In genomic region chr1:162055062-162055461, GRCh38 we compare ENCODE assay signal across 14 cellular contexts. TPM values are rescaled to one million over a fixed set of nuclear protein-coding genes. Genes with fewer than 3 reads are reported as not detected.
DNase-seq lines count a peak whose midpoint lies in the region; ATAC-seq, FAIRE-seq and TF ChIP-seq lines count a peak whose summit lies in the region.
"Had no signal": no experiment of that assay in that cellular context is flagged by ENCODE, and none has a peak within 500 bp of the region (broad histone marks: within the 10 kb centered on the region; RNA-seq: fewer than 3 reads in every experiment).

No MANE protein-coding gene starts in this region.

- H3K4me3 Mint-ChIP-seq in astrocyte (ENCODE audit: unreplicated experiment): no peak overlapping the region
- H3K4me3 Mint-ChIP-seq: activated T-cell treated with anti-CD3 and anti-CD28 coated beads, Interleukin-2, amount 50 U/mL, for 24 hours; neural progenitor cell had no signal

- no peaks in the 10 kb centered on the region for H3K9me1 ChIP-seq in keratinocyte (ENCODE audit: control insufficient read depth, extremely low read depth, insufficient read depth, low read length)

- no peaks in the 10 kb centered on the region for H3K27me3 ChIP-seq in astrocyte (ENCODE audit: insufficient read depth, low read length)
- no peaks in the 10 kb centered on the region for H3K27me3 ChIP-seq in keratinocyte (ENCODE audit: control insufficient read depth, extremely low read depth, insufficient read depth, low read length)
- H3K27me3 ChIP-seq: neural progenitor cell, testis had no signal

- peak overlapping the region; percentile 23 for H3K27ac ChIP-seq in astrocyte (ENCODE audit: low read depth, low read length)
- H3K27ac ChIP-seq in keratinocyte (ENCODE audit: control insufficient read depth, insufficient read depth, low read length): no peak overlapping the region
- H3K27ac ChIP-seq: neural progenitor cell, testis had no signal

- H3K4me1 ChIP-seq in astrocyte (ENCODE audit: insufficient read depth, low read length) (peaks cover 10% of the 10 kb centered on the region), keratinocyte (ENCODE audit: control insufficient read depth, extremely low read depth, insufficient read depth, low read length) (peaks cover 7% of the 10 kb centered on the region)
- H3K4me1 ChIP-seq: neural progenitor cell, testis had no signal

- H3K27me3 Mint-ChIP-seq in astrocyte (ENCODE audit: low read depth, unreplicated experiment): peaks cover 2% of the 10 kb centered on the region

- H3K9ac ChIP-seq in astrocyte (ENCODE audit: low read length) (peak overlapping the region; percentile 0), keratinocyte (ENCODE audit: control insufficient read depth, extremely low read depth, insufficient read depth, low read length) (no peak overlapping the region)
- H3K9ac ChIP-seq: neural progenitor cell had no signal

- H3K36me3 ChIP-seq in astrocyte (ENCODE audit: insufficient read depth, low read length) (no peaks in the 10 kb centered on the region), keratinocyte (ENCODE audit: control insufficient read depth in 2 of 2, extremely low read depth in 1 of 2, insufficient read depth in 2 of 2, low read length in 2 of 2) (no peaks in the 10 kb centered on the region)
- H3K36me3 ChIP-seq: neural progenitor cell had no signal

- dilution Hi-C loops in keratinocyte (cut with MboI; ENCODE audit: extremely low pct_ligation_motif_present, low sequenced_read_pairs): no loop called here

- no peaks in the 10 kb centered on the region for H3K79me2 ChIP-seq in astrocyte (ENCODE audit: insufficient read depth, low read length)
- no peaks in the 10 kb centered on the region for H3K79me2 ChIP-seq in keratinocyte (ENCODE audit: control insufficient read depth, insufficient read depth, low read length)

- TF ChIP-seq CTCF in AG10803 (conservative IDR thresholded peaks at IDR 0.05; ENCODE audit: low read length) (no peak), astrocyte (IDR thresholded peaks at IDR 0.05; ENCODE audit: insufficient read depth, low read depth, low read length) (no peak), keratinocyte (optimal IDR thresholded peaks at IDR 0.05 in 1 of 3, IDR thresholded peaks at IDR 0.05 in 1 of 3, conservative IDR thresholded peaks at IDR 0.05 in 1 of 3; ENCODE audit: extremely low read depth in 1 of 3, insufficient read depth in 2 of 3, low read length in 3 of 3) (no peak)

- H3K9me3 ChIP-seq in astrocyte (ENCODE audit: insufficient read depth, low read depth, low read length) (no peaks in the 10 kb centered on the region), keratinocyte (ENCODE audit: control insufficient read depth, low read depth, low read length) (no peaks in the 10 kb centered on the region)
- H3K9me3 ChIP-seq: testis had no signal

- H3K27ac Mint-ChIP-seq in astrocyte (ENCODE audit: unreplicated experiment): peak overlapping the region; percentile 47
- H3K27ac Mint-ChIP-seq: activated T-cell treated with anti-CD3 and anti-CD28 coated beads, Interleukin-2, amount 50 U/mL, for 24 hours; neural progenitor cell had no signal

- H3K36me3 Mint-ChIP-seq in astrocyte (ENCODE audit: low read depth, unreplicated experiment): no peaks in the 10 kb centered on the region
- H3K36me3 Mint-ChIP-seq: neural progenitor cell had no signal

- H3K9me3 Mint-ChIP-seq in astrocyte (ENCODE audit: unreplicated experiment): no peaks in the 10 kb centered on the region
- H3K9me3 Mint-ChIP-seq: activated T-cell treated with anti-CD3 and anti-CD28 coated beads, Interleukin-2, amount 50 U/mL, for 24 hours; neural progenitor cell had no signal

- H2AFZ ChIP-seq in astrocyte (ENCODE audit: low read depth, low read length): peak overlapping the region; percentile 16
- no peak overlapping the region for H2AFZ ChIP-seq in keratinocyte (ENCODE audit: control insufficient read depth, low read length)
- H2AFZ ChIP-seq: neural progenitor cell had no signal

- H4K20me1 ChIP-seq in astrocyte (ENCODE audit: insufficient read depth, low read length) (no peaks in the 10 kb centered on the region), keratinocyte (ENCODE audit: control insufficient read depth, extremely low read depth, insufficient read depth, low read length) (no peaks in the 10 kb centered on the region)

- H3K4me2 ChIP-seq in astrocyte (ENCODE audit: low read length): peak overlapping the region; percentile 2
- peak overlapping the region; percentile 6 for H3K4me2 ChIP-seq in keratinocyte (ENCODE audit: control insufficient read depth, extremely low read depth, insufficient read depth, low read depth, low read length)
- H3K4me2 ChIP-seq: neural progenitor cell had no signal

- H3K4me3 ChIP-seq in AG10803 (ENCODE audit: low read length): no peak overlapping the region
- no peak overlapping the region for H3K4me3 ChIP-seq in astrocyte (ENCODE audit: insufficient read depth, low read depth, low read length)
- no peak overlapping the region for H3K4me3 ChIP-seq in keratinocyte (ENCODE audit: control insufficient read depth in 2 of 3, extremely low read depth in 1 of 3, insufficient read depth in 2 of 3, low read depth in 1 of 3, low read length in 3 of 3)
- H3K4me3 ChIP-seq: neural progenitor cell, testis had no signal

- FAIRE-seq in astrocyte (lab: Jason Lieb, UNC) (peak; percentile 58), keratinocyte (lab: Jason Lieb, UNC) (no peak)
- FAIRE-seq: GM18507 had no signal

- ATAC-seq in GM18909 (IDR thresholded peaks at IDR 0.05; ENCODE audit: poor library complexity, unreplicated experiment): no peak
- ATAC-seq in GM21528 (IDR thresholded peaks at IDR 0.05; ENCODE audit: low FRiP score, unreplicated experiment): no peak

- DNase-seq in AG10803 (ENCODE audit: low read depth) (peak; percentile 48), HS-27A (ENCODE audit: low read depth) (peak; percentile 39), astrocyte (ENCODE audit: low read depth) (peak; percentile 65), keratinocyte (ENCODE audit: low read depth, low spot score) (peak; percentile 61), midbrain (lab: John Stamatoyannopoulos, UW) (no peak), germinal center (ENCODE audit: low spot score) (no peak)
- DNase-seq: activated T-cell treated with anti-CD3 and anti-CD28 coated beads, Interleukin-2, amount 50 U/mL, for 24 hours; NCI-H1092; stimulated activated CD4-positive, alpha-beta T cell treated with anti-CD3 and anti-CD28 coated beads, Interleukin-4, amount 100 ng/mL, for 1 hour; testis had no signal

- H3K4me1 Mint-ChIP-seq in astrocyte (ENCODE audit: low read depth, unreplicated experiment): peaks cover 6% of the 10 kb centered on the region

RNA-seq across cellular contexts. Expression of gene NOS1AP, which starts 14.4 kb away (rescaled TPM):
- 0.94 and 1.2 TPM in 2 replicates for total RNA-seq in astrocyte
- polyA plus RNA-seq in keratinocyte: 0.01 to 0.02 TPM in 2 of 3 replicates, not detected in the other
- 0.15 TPM for polyA plus RNA-seq in keratinocyte (2011; ENCODE audit: low read depth)
- polyA plus RNA-seq in keratinocyte (2011; cell fraction: cytosol; rRNA removed): not detected in 2 replicates
- polyA plus RNA-seq in keratinocyte (2011; cell fraction: nucleus; rRNA removed): 0.04 and 0.06 TPM in 2 replicates
- 0.16 TPM in 1 of 2 replicates, not detected in the other for polyA plus RNA-seq in keratinocyte (2012; ENCODE audit: low replicate concordance)
- 0.49 TPM in 1 of 3 replicates, not detected in the others for polyA minus RNA-seq in keratinocyte
- polyA minus RNA-seq in keratinocyte (2011; cell fraction: cytosol; rRNA and poly(A)+ RNA removed): not detected
- 0.21 TPM in 1 of 2 replicates, not detected in the other for polyA minus RNA-seq in keratinocyte (2011; cell fraction: nucleus; rRNA and poly(A)+ RNA removed)

RNA-seq across cellular contexts. Expression of gene OLFML2B, which starts 31.4 kb away (rescaled TPM):
- total RNA-seq in astrocyte: 14.7 and 22.9 TPM in 2 replicates
- 0.02 TPM in 1 of 3 replicates, not detected in the others for polyA plus RNA-seq in keratinocyte
- not detected for polyA plus RNA-seq in keratinocyte (2011; ENCODE audit: low read depth)
- polyA plus RNA-seq in keratinocyte (2011; cell fraction: cytosol; rRNA removed): 0.01 TPM in 1 of 2 replicates, not detected in the other
- polyA plus RNA-seq in keratinocyte (2011; cell fraction: nucleus; rRNA removed): not detected in 2 replicates
- polyA plus RNA-seq in keratinocyte (2012; ENCODE audit: low replicate concordance): not detected in 2 replicates
- not detected in 3 replicates for polyA minus RNA-seq in keratinocyte
- not detected for polyA minus RNA-seq in keratinocyte (2011; cell fraction: cytosol; rRNA and poly(A)+ RNA removed)
- not detected in 2 replicates for polyA minus RNA-seq in keratinocyte (2011; cell fraction: nucleus; rRNA and poly(A)+ RNA removed)

Comparison
In these comparisons a context has a peak if more than half of its experiments do, and no peak if none do; other contexts are left out.
1. DNase-seq: peak in AG10803 (single experiment), HS-27A (single experiment), astrocyte (single experiment) and keratinocyte (single experiment); none in midbrain (single experiment) and germinal center (single experiment).